In the genomic region with DNA sequence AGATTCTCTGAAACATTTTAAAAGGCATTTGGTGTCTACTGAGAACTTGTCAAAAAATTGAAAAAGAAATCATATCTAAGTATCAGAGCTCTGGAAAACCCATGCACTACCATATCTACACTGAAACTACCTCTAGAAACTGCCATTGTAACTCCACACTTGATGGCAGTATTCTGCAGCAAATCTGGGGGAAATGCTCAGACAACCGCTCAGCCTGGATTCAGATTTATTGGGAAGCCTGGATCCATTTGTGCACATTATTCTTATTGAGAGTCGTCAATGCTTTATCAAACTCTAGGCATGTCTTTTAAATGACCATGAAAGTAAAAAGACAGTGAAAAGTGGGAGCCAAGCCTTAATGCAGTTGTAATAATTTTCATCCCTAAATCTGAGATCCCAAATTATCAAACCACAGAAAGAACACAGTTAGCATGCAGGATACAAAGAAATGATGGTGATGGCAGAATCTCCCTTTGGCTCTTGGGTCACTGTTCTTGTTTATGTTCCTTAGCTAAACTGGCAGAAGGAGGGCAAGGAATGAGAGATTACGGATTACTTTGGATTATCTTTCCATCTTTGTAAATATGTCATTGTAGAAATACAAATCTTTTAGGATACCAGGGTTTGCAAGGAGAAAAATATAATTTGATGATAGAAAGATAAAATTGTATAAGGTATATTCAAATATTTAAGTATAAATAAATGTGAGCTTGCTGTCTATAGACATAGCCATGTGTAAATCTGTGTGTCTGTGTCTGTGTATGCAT, we compare ENCODE assay signal across 1 cellular context.
TF ChIP-seq lines count a peak whose summit lies in the region.

No MANE protein-coding gene starts in this region.

TF ChIP-seq in H1, 55 proteins besides CTCF, POLR2A, EP300 and RAD21:
- no peak for TF ChIP-seq KDM1A (IDR thresholded peaks at IDR 0.05; ENCODE audit: borderline replicate concordance, low read length)
- TF ChIP-seq RNF2 (IDR thresholded peaks at IDR 0.05; ENCODE audit: borderline replicate concordance, low read depth, low read length, missing control alignments, poor library complexity, severe bottlenecking): no peak
- no peak for TF ChIP-seq PHF8 (conservative IDR thresholded peaks at IDR 0.05; ENCODE audit: low read depth, low read length)
- TF ChIP-seq SP1 (IDR thresholded peaks at IDR 0.05; ENCODE audit: low read depth, low read length): no peak
- TF ChIP-seq SP4 (IDR thresholded peaks at IDR 0.05; ENCODE audit: low read length): no peak
- TF ChIP-seq NANOG (IDR thresholded peaks at IDR 0.05; ENCODE audit: insufficient read depth, low read depth, low read length, poor library complexity, severe bottlenecking): no peak
- no peak for TF ChIP-seq ZNF274 (IDR thresholded peaks at IDR 0.05; ENCODE audit: borderline replicate concordance, extremely low read depth, low read length)
- TF ChIP-seq BACH1 (IDR thresholded peaks at IDR 0.05; ENCODE audit: low read length): no peak
- no peak for TF ChIP-seq KDM4A (IDR thresholded peaks at IDR 0.05; ENCODE audit: low read depth, low read length, severe bottlenecking)
- no peak for TF ChIP-seq GABPA (IDR thresholded peaks at IDR 0.05; ENCODE audit: borderline replicate concordance, insufficient read depth, low read length)
